ENCODE assay signal across 28 cellular contexts in genomic region chr9:17881371-17881770, GRCh38.
"Had no signal": no experiment of that assay in that cellular context is flagged by ENCODE, and none has a peak within 500 bp of the region (broad histone marks: within the 10 kb centered on the region; RNA-seq: fewer than 3 reads in every experiment).

No MANE protein-coding gene starts in this region.

- H3K36me3 ChIP-seq: ovary, right lobe of liver, sigmoid colon, stomach, thoracic aorta, thyroid gland, tibial nerve, upper lobe of left lung, vagina had no signal

- H3K4me1 ChIP-seq: parathyroid adenoma, psoas muscle, right lobe of liver, sigmoid colon, thyroid gland, tibial nerve, upper lobe of left lung, vagina had no signal

- H3K79me2 ChIP-seq: parathyroid adenoma had no signal

- H3K27ac Mint-ChIP-seq: natural killer cell treated with Interleukin-12 subunit alpha and Interleukin-12 subunit beta and Interleukin-15 and Interleukin-18, amount 100 ng/mL, for 72 hours; nephron progenitor cell; progenitor cell of endocrine pancreas; stimulated activated effector memory CD8-positive, alpha-beta T cell treated with anti-CD3 and anti-CD28 coated beads, Interleukin-12 subunit alpha, Interleukin-12 subunit beta, amount 100 ng/mL, for 72 hours; stimulated activated naive B cell treated with anti-CD40 and anti-IgM and Interleukin-4, amounts not matched to agents 10 μg/mL and 1 μg/mL and 100 μg/mL, for 72 hours; stimulated activated naive CD8-positive, alpha-beta T cell treated with anti-CD3 and anti-CD28 coated beads, Interleukin-15, Interleukin-2, amounts not matched to agents 100 ng/mL and 50 ng/mL, for 24 hours had no signal

- H3K27ac ChIP-seq: ovary, parathyroid adenoma, psoas muscle, right lobe of liver, sigmoid colon, stomach, thoracic aorta, thyroid gland, tibial nerve, upper lobe of left lung, vagina had no signal

- H3K9ac ChIP-seq: parathyroid adenoma had no signal

- H3K4me3 Mint-ChIP-seq: natural killer cell treated with Interleukin-12 subunit alpha and Interleukin-12 subunit beta and Interleukin-15 and Interleukin-18, amount 100 ng/mL, for 72 hours; nephron progenitor cell; neural crest cell; stimulated activated effector memory CD8-positive, alpha-beta T cell treated with anti-CD3 and anti-CD28 coated beads, Interleukin-12 subunit alpha, Interleukin-12 subunit beta, amount 100 ng/mL, for 72 hours; stimulated activated naive B cell treated with anti-CD40 and anti-IgM and Interleukin-4, amounts not matched to agents 10 μg/mL and 1 μg/mL and 100 μg/mL, for 72 hours; stimulated activated naive CD8-positive, alpha-beta T cell treated with anti-CD3 and anti-CD28 coated beads, Interleukin-15, Interleukin-2, amounts not matched to agents 100 ng/mL and 50 ng/mL, for 24 hours had no signal

- H3K36me3 Mint-ChIP-seq: natural killer cell treated with Interleukin-12 subunit alpha and Interleukin-12 subunit beta and Interleukin-15 and Interleukin-18, amount 100 ng/mL, for 72 hours; stimulated activated effector memory CD8-positive, alpha-beta T cell treated with anti-CD3 and anti-CD28 coated beads, Interleukin-12 subunit alpha, Interleukin-12 subunit beta, amount 100 ng/mL, for 72 hours; stimulated activated naive B cell treated with anti-CD40 and anti-IgM and Interleukin-4, amounts not matched to agents 10 μg/mL and 1 μg/mL and 100 μg/mL, for 72 hours had no signal

- ATAC-seq: natural killer cell treated with Interleukin-12 subunit alpha and Interleukin-12 subunit beta and Interleukin-15 and Interleukin-18, amount 100 ng/mL, for 72 hours; psoas muscle; right cardiac atrium; right lobe of liver; stimulated activated effector memory CD8-positive, alpha-beta T cell treated with anti-CD3 and anti-CD28 coated beads, Interleukin-12 subunit alpha, Interleukin-12 subunit beta, amount 100 ng/mL, for 72 hours; stimulated activated naive B cell treated with anti-CD40 and anti-IgM and Interleukin-4, amounts not matched to agents 10 μg/mL and 1 μg/mL and 100 μg/mL, for 72 hours had no signal

- FAIRE-seq: small intestine, urothelium cell line had no signal

- H3K4me3 ChIP-seq: ovary, psoas muscle, right lobe of liver, sigmoid colon, stomach, thoracic aorta, thyroid gland, tibial nerve, upper lobe of left lung, vagina had no signal

- H3K9me3 ChIP-seq: ovary, psoas muscle, right lobe of liver, sigmoid colon, stomach, thoracic aorta, thyroid gland, tibial nerve, upper lobe of left lung, vagina had no signal

- H3K9me3 Mint-ChIP-seq: nephron progenitor cell; stimulated activated naive B cell treated with anti-CD40 and anti-IgM and Interleukin-4, amounts not matched to agents 10 μg/mL and 1 μg/mL and 100 μg/mL, for 72 hours; stimulated activated naive CD8-positive, alpha-beta T cell treated with anti-CD3 and anti-CD28 coated beads, Interleukin-15, Interleukin-2, amounts not matched to agents 100 ng/mL and 50 ng/mL, for 24 hours had no signal

- H3K27me3 Mint-ChIP-seq: natural killer cell treated with Interleukin-12 subunit alpha and Interleukin-12 subunit beta and Interleukin-15 and Interleukin-18, amount 100 ng/mL, for 72 hours; stimulated activated naive B cell treated with anti-CD40 and anti-IgM and Interleukin-4, amounts not matched to agents 10 μg/mL and 1 μg/mL and 100 μg/mL, for 72 hours; stimulated activated naive CD8-positive, alpha-beta T cell treated with anti-CD3 and anti-CD28 coated beads, Interleukin-15, Interleukin-2, amounts not matched to agents 100 ng/mL and 50 ng/mL, for 24 hours had no signal

- H2AFZ ChIP-seq: parathyroid adenoma had no signal

- DNase-seq: nephron progenitor cell; occipital lobe; ovary; posterior cingulate gyrus; psoas muscle; right cardiac atrium; right lobe of liver; sigmoid colon; small intestine; stimulated activated CD4-positive, alpha-beta T cell treated with anti-CD3 and anti-CD28 coated beads, Interleukin-15, amount 100 ng/mL, for 24 hours; stimulated activated CD4-positive, alpha-beta T cell treated with anti-CD3 and anti-CD28 coated beads, Interleukin-2, amount 100 ng/mL, for 24 hours; stimulated activated CD4-positive, alpha-beta T cell treated with anti-CD3 and anti-CD28 coated beads, Interleukin-2, amount 100 ng/mL, for 48 hours; stimulated activated CD4-positive, alpha-beta T cell treated with anti-CD3 and anti-CD28 coated beads, Interleukin-4, amount 100 ng/mL, for 24 hours; stimulated activated naive B cell treated with anti-CD40 and anti-IgM and Interleukin-4, amounts not matched to agents 10 μg/mL and 1 μg/mL and 100 μg/mL, for 72 hours; stimulated activated naive CD4-positive, alpha-beta T cell treated with Interleukin-2 at 50 U/mL for 16 hours; stomach; thyroid gland; upper lobe of left lung had no signal

- H3K27me3 ChIP-seq: ovary, right lobe of liver, sigmoid colon, stomach, thyroid gland, tibial nerve, upper lobe of left lung, vagina had no signal

- H3K4me1 Mint-ChIP-seq: nephron progenitor cell; stimulated activated effector memory CD8-positive, alpha-beta T cell treated with anti-CD3 and anti-CD28 coated beads, Interleukin-12 subunit alpha, Interleukin-12 subunit beta, amount 100 ng/mL, for 72 hours; stimulated activated naive B cell treated with anti-CD40 and anti-IgM and Interleukin-4, amounts not matched to agents 10 μg/mL and 1 μg/mL and 100 μg/mL, for 72 hours had no signal
